In genomic region chr10:32143302-32143847, GRCh38 we compare ENCODE assay signal across 29 cellular contexts.
"Had no signal": no experiment of that assay in that cellular context is flagged by ENCODE, and none has a peak within 500 bp of the region (broad histone marks: within the 10 kb centered on the region; RNA-seq: fewer than 3 reads in every experiment).

No MANE protein-coding gene starts in this region.

- H3K4me1 Mint-ChIP-seq: activated naive CD8-positive, alpha-beta T cell treated with anti-CD3 and anti-CD28 coated beads for 36 hours; stimulated activated memory B cell treated with anti-CD40 and anti-IgM and Interleukin-4, amounts not matched to agents 10 μg/mL and 1 μg/mL and 100 μg/mL, for 72 hours had no signal

- H3K36me3 Mint-ChIP-seq: activated naive CD8-positive, alpha-beta T cell treated with anti-CD3 and anti-CD28 coated beads for 36 hours; natural killer cell treated with Interleukin-12 subunit alpha and Interleukin-12 subunit beta and Interleukin-15 and Interleukin-18, amount 100 ng/mL, for 72 hours; stimulated activated memory B cell treated with anti-CD40 and anti-IgM and Interleukin-4, amounts not matched to agents 10 μg/mL and 1 μg/mL and 100 μg/mL, for 72 hours; T-cell; type B pancreatic cell had no signal

- H3K36me3 ChIP-seq: adrenal gland, ascending aorta, brain microvascular endothelial cell, heart right ventricle, left lung, lower lobe of right lung, right lobe of liver, uterus had no signal

- H3K4me1 ChIP-seq: right lobe of liver, uterus had no signal

- H3K27me3 Mint-ChIP-seq: activated naive CD8-positive, alpha-beta T cell treated with anti-CD3 and anti-CD28 coated beads for 36 hours; natural killer cell treated with Interleukin-12 subunit alpha and Interleukin-12 subunit beta and Interleukin-15 and Interleukin-18, amount 100 ng/mL, for 72 hours; stimulated activated memory B cell treated with anti-CD40 and anti-IgM and Interleukin-4, amounts not matched to agents 10 μg/mL and 1 μg/mL and 100 μg/mL, for 72 hours; stimulated activated naive CD8-positive, alpha-beta T cell treated with anti-CD3 and anti-CD28 coated beads, Interleukin-15, amount 100 ng/mL, for 72 hours; T-cell; type B pancreatic cell had no signal

- H3K27ac ChIP-seq: adrenal gland, ascending aorta, brain microvascular endothelial cell, left lung, lower lobe of right lung, right lobe of liver, uterus, VCaP had no signal

- H3K4me3 ChIP-seq: adrenal gland, ascending aorta, heart right ventricle, left lung, lower lobe of right lung, mucosa of descending colon, right lobe of liver, uterus had no signal

- H3K4me3 Mint-ChIP-seq: activated naive CD4-positive, alpha-beta T cell treated with anti-CD3 and anti-CD28 coated beads for 36 hours; activated naive CD8-positive, alpha-beta T cell treated with anti-CD3 and anti-CD28 coated beads for 36 hours; activated T-helper 1 cell treated with anti-CD3 and anti-CD28 coated beads, Interleukin-12 subunit alpha, Interleukin-12 subunit beta, Interleukin-2, Interleukin-4 antibody, amounts not matched to agents 30 ng/mL and 10 ng/mL and 1 ng/mL, durations not matched to agents 14 hours and 24 hours and 36 hours; endodermal cell; natural killer cell treated with Interleukin-12 subunit alpha and Interleukin-12 subunit beta and Interleukin-15 and Interleukin-18, amount 100 ng/mL, for 72 hours; stimulated activated memory B cell treated with anti-CD40 and anti-IgM and Interleukin-4, amounts not matched to agents 10 μg/mL and 1 μg/mL and 100 μg/mL, for 72 hours; stimulated activated naive CD8-positive, alpha-beta T cell treated with anti-CD3 and anti-CD28 coated beads, Interleukin-15, amount 100 ng/mL, for 72 hours; T-cell; type B pancreatic cell had no signal

- H3K27me3 ChIP-seq: adrenal gland, ascending aorta, brain microvascular endothelial cell, heart right ventricle, left lung, right lobe of liver, uterus had no signal

- DNase-seq: activated CD4-positive, alpha-beta T cell treated with anti-CD3 and anti-CD28 coated beads for 4 hours; activated CD4-positive, alpha-beta T cell treated with anti-CD3 and anti-CD28 coated beads, Interleukin-2, amount 50 U/mL, for 4 hours; activated CD8-positive, alpha-beta memory T cell treated with anti-CD3 and anti-CD28 coated beads for 24 hours; activated effector memory CD4-positive, alpha-beta T cell treated with anti-CD3 and anti-CD28 coated beads, Interleukin-2, amount 50 U/mL, for 16 hours; activated naive CD4-positive, alpha-beta T cell treated with anti-CD3 and anti-CD28 coated beads for 36 hours; activated naive CD8-positive, alpha-beta T cell treated with anti-CD3 and anti-CD28 coated beads for 36 hours; central memory CD4-positive, alpha-beta T cell; endodermal cell; foreskin melanocyte; heart right ventricle; kidney glomerular epithelial cell; left lung; lower lobe of right lung; mucosa of descending colon; right lobe of liver; stimulated activated CD4-positive, alpha-beta T cell treated with anti-CD3 and anti-CD28 coated beads, Interleukin-4, amount 100 ng/mL, for 4 hours; stimulated activated CD8-positive, alpha-beta memory T cell treated with anti-CD3 and anti-CD28 coated beads, Interleukin-4, amount 100 ng/mL, for 48 hours; stimulated activated naive CD8-positive, alpha-beta T cell treated with anti-CD3 and anti-CD28 coated beads, Interleukin-15, amount 100 ng/mL, for 72 hours; substantia nigra; T-cell; uterus had no signal

- H3K27ac Mint-ChIP-seq: activated naive CD4-positive, alpha-beta T cell treated with anti-CD3 and anti-CD28 coated beads for 36 hours; activated naive CD8-positive, alpha-beta T cell treated with anti-CD3 and anti-CD28 coated beads for 36 hours; activated T-helper 1 cell treated with anti-CD3 and anti-CD28 coated beads, Interleukin-12 subunit alpha, Interleukin-12 subunit beta, Interleukin-2, Interleukin-4 antibody, amounts not matched to agents 30 ng/mL and 10 ng/mL and 1 ng/mL, durations not matched to agents 14 hours and 24 hours and 36 hours; endodermal cell; natural killer cell treated with Interleukin-12 subunit alpha and Interleukin-12 subunit beta and Interleukin-15 and Interleukin-18, amount 100 ng/mL, for 72 hours; stimulated activated memory B cell treated with anti-CD40 and anti-IgM and Interleukin-4, amounts not matched to agents 10 μg/mL and 1 μg/mL and 100 μg/mL, for 72 hours; stimulated activated naive CD8-positive, alpha-beta T cell treated with anti-CD3 and anti-CD28 coated beads, Interleukin-15, amount 100 ng/mL, for 72 hours; T-cell; type B pancreatic cell had no signal

- ATAC-seq: heart right ventricle; left lung; lower lobe of right lung; mucosa of descending colon; natural killer cell treated with Interleukin-12 subunit alpha and Interleukin-12 subunit beta and Interleukin-15 and Interleukin-18, amount 100 ng/mL, for 72 hours; right lobe of liver; stimulated activated memory B cell treated with anti-CD40 and anti-IgM and Interleukin-4, amounts not matched to agents 10 μg/mL and 1 μg/mL and 100 μg/mL, for 72 hours; stimulated activated naive CD8-positive, alpha-beta T cell treated with anti-CD3 and anti-CD28 coated beads, Interleukin-15, amount 100 ng/mL, for 72 hours; T-cell had no signal

- H3K9me3 ChIP-seq: adrenal gland, ascending aorta, heart right ventricle, left lung, lower lobe of right lung, mucosa of descending colon, right lobe of liver, uterus had no signal

- H3K9me3 Mint-ChIP-seq: activated naive CD4-positive, alpha-beta T cell treated with anti-CD3 and anti-CD28 coated beads for 36 hours; endodermal cell; natural killer cell treated with Interleukin-12 subunit alpha and Interleukin-12 subunit beta and Interleukin-15 and Interleukin-18, amount 100 ng/mL, for 72 hours; stimulated activated naive CD8-positive, alpha-beta T cell treated with anti-CD3 and anti-CD28 coated beads, Interleukin-15, amount 100 ng/mL, for 72 hours; type B pancreatic cell had no signal
